Comparison of ENCODE assay signal across 1 cellular context in genomic region chr1:151827853-151828252, GRCh38.
TF ChIP-seq lines count a peak whose summit lies in the region.

No MANE protein-coding gene starts in this region.

TF ChIP-seq in SK-N-SH, 30 proteins besides CTCF, POLR2A, EP300 and RAD21:
- TF ChIP-seq FOSL2 (IDR thresholded peaks at IDR 0.05; ENCODE audit: borderline replicate concordance, low read depth) (no peak), NFIC (IDR thresholded peaks at IDR 0.05; ENCODE audit: borderline replicate concordance) (no peak), TAF1 (IDR thresholded peaks at IDR 0.05; ENCODE audit: borderline replicate concordance, low read depth, low read length) (no peak), SMC3 (IDR thresholded peaks at IDR 0.05; ENCODE audit: low read depth, low read length) (no peak), GATA2 (CRISPR knock-in tag; IDR thresholded peaks at IDR 0.05) (no peak), USF2 (IDR thresholded peaks at IDR 0.05; ENCODE audit: borderline replicate concordance, low read depth, low read length) (no peak), YY1 (IDR thresholded peaks at IDR 0.05; ENCODE audit: low read depth) (no peak), JUND (IDR thresholded peaks at IDR 0.05) (no peak)
